In the genomic region with DNA sequence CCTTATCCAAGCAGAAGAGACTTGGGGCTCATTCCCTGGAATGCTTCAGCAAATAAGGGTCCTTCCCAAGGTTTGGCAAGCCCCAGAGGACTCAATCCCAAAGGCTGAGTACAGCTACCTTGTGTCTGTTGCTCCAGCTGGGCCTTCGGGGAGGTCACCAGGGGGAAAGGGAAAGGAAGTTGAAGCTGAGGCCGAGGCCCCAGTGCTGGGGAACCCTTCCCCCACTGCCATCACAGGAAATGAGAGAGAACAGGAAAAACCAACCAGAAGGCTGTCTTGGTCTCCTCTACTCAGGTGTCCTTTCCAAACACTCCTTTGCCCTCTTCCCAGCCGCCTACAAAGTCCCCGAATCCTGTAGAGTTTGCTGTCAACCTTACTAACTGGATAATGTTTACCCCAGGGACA, we compare ENCODE assay signal across 8 cellular contexts. TPM values are rescaled to one million over a fixed set of nuclear protein-coding genes. Genes with fewer than 3 reads are reported as not detected.
DNase-seq lines count a peak whose midpoint lies in the region; ATAC-seq and TF ChIP-seq lines count a peak whose summit lies in the region.

No MANE protein-coding gene starts in this region.

- intact Hi-C loops in Calu3 (cut with micrococcal nuclease; ENCODE audit: unreplicated experiment): no loop called here

- DNase-seq in Calu3: peak; percentile 49
- peak; percentile 57 for DNase-seq in LHCN-M2 (ENCODE audit: low read depth)
- DNase-seq in activated naive CD4-positive, alpha-beta T cell treated with anti-CD3 and anti-CD28 coated beads, Interleukin-2, amount 50 U/mL, for 72 hours (ENCODE audit: low spot score in 2 of 2): peak in 1 of 2 donors; percentile 53
- peak; percentile 68 for DNase-seq in kidney tubule cell (ENCODE audit: low spot score)
- peak in 5 of 49 donors; percentile 19 to 36 (median 22) for DNase-seq in substantia nigra (lab: John Stamatoyannopoulos, UW)
- no peak for DNase-seq in NCI-H2171 (lab: John Stamatoyannopoulos, UW)
- DNase-seq in D341Med (ENCODE audit: low spot score): no peak

- no peak for TF ChIP-seq CTCF in Calu3 (IDR thresholded peaks at IDR 0.05; ENCODE audit: unreplicated experiment)

- peak; percentile 16 for ATAC-seq in GM19463 (IDR thresholded peaks at IDR 0.05; ENCODE audit: unreplicated experiment)
- no peak for ATAC-seq in activated naive CD4-positive, alpha-beta T cell treated with anti-CD3 and anti-CD28 coated beads, Interleukin-2, amount 50 U/mL, for 72 hours

- peak overlapping the region; percentile 65 for H3K27ac ChIP-seq in substantia nigra (ENCODE audit: low read depth, low read length, poor library complexity, severe bottlenecking)

- peaks cover 77% of the 10 kb centered on the region for H3K36me3 Mint-ChIP-seq in Calu3 (ENCODE audit: insufficient read depth, unreplicated experiment)
- peaks cover 87 to 89% of the 10 kb centered on the region in 2 donors for H3K36me3 Mint-ChIP-seq in activated naive CD4-positive, alpha-beta T cell treated with anti-CD3 and anti-CD28 coated beads, Interleukin-2, amount 50 U/mL, for 72 hours

- peak overlapping the region; percentile 99 for H3K27ac Mint-ChIP-seq in Calu3 (ENCODE audit: unreplicated experiment)
- H3K27ac Mint-ChIP-seq in activated naive CD4-positive, alpha-beta T cell treated with anti-CD3 and anti-CD28 coated beads, Interleukin-2, amount 50 U/mL, for 72 hours: peak overlapping the region; percentile 96 to 98

- H3K9me3 Mint-ChIP-seq in Calu3 (ENCODE audit: low read depth, unreplicated experiment): no peaks in the 10 kb centered on the region
- H3K9me3 Mint-ChIP-seq in activated naive CD4-positive, alpha-beta T cell treated with anti-CD3 and anti-CD28 coated beads, Interleukin-2, amount 50 U/mL, for 72 hours: no peaks in the 10 kb centered on the region

- peak overlapping the region; percentile 88 for H3K4me3 Mint-ChIP-seq in Calu3 (ENCODE audit: low read depth, unreplicated experiment)

- peaks cover 64% of the 10 kb centered on the region for H3K4me1 Mint-ChIP-seq in Calu3 (ENCODE audit: low read depth, unreplicated experiment)

- H3K27me3 Mint-ChIP-seq in Calu3 (ENCODE audit: unreplicated experiment): no peaks in the 10 kb centered on the region

- CTCF ChIA-PET in Calu3 (lab: Charles Lee): interaction anchor here (0.6 to 0.9 kb wide), 2 partner anchors 50 to 239 kb away, joined by 3 to 12 read pairs; no protein-coding TSS in a partner anchor

- BruUV-seq in Calu3 (replicated peaks; lab: Mats Ljungman, UMichigan): no TSS peak

RNA-seq across cellular contexts. Expression of a gene that starts 5.7 kb away (rescaled TPM):
- total RNA-seq in Calu3 (2022) (12.6 and 13.4 TPM in 2 replicates), LHCN-M2 (2014; rRNA removed) (13.0 and 18.9 TPM in 2 replicates)
- polyA plus RNA-seq in LHCN-M2 (2012): 10.9 TPM
- total RNA-seq in activated naive CD4-positive, alpha-beta T cell treated with anti-CD3 and anti-CD28 coated beads, Interleukin-2, amount 50 U/mL, for 72 hours: 10 to 100 TPM; 72.9 to 87.1 TPM

RNA-seq across cellular contexts. Expression of a gene that starts 40.2 kb away (rescaled TPM):
- total RNA-seq in Calu3 (2022) (8.1 and 9.1 TPM in 2 replicates), LHCN-M2 (2014; rRNA removed) (1.3 and 1.5 TPM in 2 replicates)
- 1.0 TPM for polyA plus RNA-seq in LHCN-M2 (2012)
- total RNA-seq in activated naive CD4-positive, alpha-beta T cell treated with anti-CD3 and anti-CD28 coated beads, Interleukin-2, amount 50 U/mL, for 72 hours: 1 to 10 TPM; 1.6 to 2.5 TPM

RNA-seq across cellular contexts. Expression of a gene that starts 40.3 kb away (rescaled TPM):
- total RNA-seq in Calu3 (2022): 54.8 and 58.6 TPM in 2 replicates
- total RNA-seq in LHCN-M2 (2014; rRNA removed): 46.2 and 50.2 TPM in 2 replicates
- polyA plus RNA-seq in LHCN-M2 (2012): 29.2 TPM
- total RNA-seq in activated naive CD4-positive, alpha-beta T cell treated with anti-CD3 and anti-CD28 coated beads, Interleukin-2, amount 50 U/mL, for 72 hours: 10 to 100 TPM; 19.0 to 22.7 TPM

RNA-seq across cellular contexts. Expression of a gene that starts 44.7 kb away (rescaled TPM):
- not detected in 2 replicates for total RNA-seq in Calu3 (2022)
- total RNA-seq in LHCN-M2 (2014; rRNA removed): 0.71 and 4.1 TPM in 2 replicates
- 22.8 TPM for polyA plus RNA-seq in LHCN-M2 (2012)
- 1 to 10 TPM in 1 of 2 donors, under 1 TPM in 1; 0.14 to 4.1 TPM for total RNA-seq in activated naive CD4-positive, alpha-beta T cell treated with anti-CD3 and anti-CD28 coated beads, Interleukin-2, amount 50 U/mL, for 72 hours

Comparison
In these comparisons a context has a peak if more than half of its experiments do, and no peak if none do; other contexts are left out.
1. DNase-seq: peak in Calu3 (single experiment), LHCN-M2 (single experiment) and kidney tubule cell (single experiment); none in NCI-H2171 (single experiment) and D341Med (single experiment).